Comparison of ENCODE assay signal across 26 cellular contexts in genomic region chr18:48050176-48050575, GRCh38.
A peak's percentile ranks its signal among the peaks of the same experiment; 100 is the strongest.
DNase-seq lines count a peak whose midpoint lies in the region; ATAC-seq and TF ChIP-seq lines count a peak whose summit lies in the region.
"Had no signal": no experiment of that assay in that cellular context is flagged by ENCODE, and none has a peak within 500 bp of the region (broad histone marks: within the 10 kb centered on the region; RNA-seq: fewer than 3 reads in every experiment).

No MANE protein-coding gene starts in this region.

- peaks cover 14% of the 10 kb centered on the region for H3K27me3 Mint-ChIP-seq in MCF 10A (ENCODE audit: insufficient read depth, unreplicated experiment)

- H3K4me1 ChIP-seq in breast epithelium (no peaks in the 10 kb centered on the region), prostate gland (replicated peaks) (no peaks in the 10 kb centered on the region)
- H3K4me1 ChIP-seq: HAP-1 had no signal

- no peak for TF ChIP-seq CTCF in breast epithelium (IDR thresholded peaks at IDR 0.05)
- no peak for TF ChIP-seq CTCF in MCF 10A (IDR thresholded peaks at IDR 0.05; ENCODE audit: unreplicated experiment)
- TF ChIP-seq CTCF in prostate gland (IDR thresholded peaks at IDR 0.05): no peak

- no peaks in the 10 kb centered on the region for H3K9me3 ChIP-seq in breast epithelium
- H3K9me3 ChIP-seq in prostate gland: no peaks in the 10 kb centered on the region
- H3K9me3 ChIP-seq: HAP-1 had no signal

- no peak overlapping the region for H3K27ac Mint-ChIP-seq in MCF 10A (ENCODE audit: low read depth, unreplicated experiment)
- H3K27ac Mint-ChIP-seq: activated naive CD8-positive, alpha-beta T cell treated with anti-CD3 and anti-CD28 coated beads for 36 hours; activated T-helper 1 cell treated with anti-CD3 and anti-CD28 coated beads, Interleukin-12 subunit alpha, Interleukin-12 subunit beta, Interleukin-2, Interleukin-4 antibody, amounts not matched to agents 30 ng/mL and 10 ng/mL and 1 ng/mL, durations not matched to agents 14 hours and 24 hours and 36 hours; CD4-positive, alpha-beta memory T cell; stimulated activated effector memory CD8-positive, alpha-beta T cell treated with anti-CD3 and anti-CD28 coated beads, Interleukin-12 subunit alpha, Interleukin-12 subunit beta, amount 100 ng/mL, for 72 hours; T-helper 2 cell treated with Interferon-gamma antibody and Interleukin-4, amounts not matched to agents 5 μg/mL and 100 μg/mL, for 36 hours had no signal

- H3K4me3 ChIP-seq in breast epithelium (no peak overlapping the region), prostate gland (no peak overlapping the region)
- H3K4me3 ChIP-seq: HAP-1, heart right ventricle had no signal

- WGBS in prostate gland: 50% methylated on average over 7 of the region's 7 CpGs

- no TSS peak for BruUV-seq in MCF 10A (replicated peaks; lab: Mats Ljungman, UMichigan)

- TF ChIP-seq POLR2A in breast epithelium (IDR thresholded peaks at IDR 0.05) (no peak), prostate gland (IDR thresholded peaks at IDR 0.05) (peak; percentile 34)

- peaks cover 5% of the 10 kb centered on the region for H3K4me1 Mint-ChIP-seq in MCF 10A (ENCODE audit: insufficient read depth, unreplicated experiment)
- H3K4me1 Mint-ChIP-seq: activated naive CD8-positive, alpha-beta T cell treated with anti-CD3 and anti-CD28 coated beads for 36 hours; CD4-positive, alpha-beta memory T cell; stimulated activated effector memory CD8-positive, alpha-beta T cell treated with anti-CD3 and anti-CD28 coated beads, Interleukin-12 subunit alpha, Interleukin-12 subunit beta, amount 100 ng/mL, for 72 hours had no signal

- no peaks in the 10 kb centered on the region for H3K36me3 ChIP-seq in breast epithelium
- no peaks in the 10 kb centered on the region for H3K36me3 ChIP-seq in prostate gland
- H3K36me3 ChIP-seq: HAP-1, heart right ventricle had no signal

- peaks cover 7% of the 10 kb centered on the region for H3K9me3 Mint-ChIP-seq in MCF 10A (ENCODE audit: unreplicated experiment)

- peak overlapping the region; percentile 70 to 86 for H3K27ac ChIP-seq in breast epithelium
- H3K27ac ChIP-seq in prostate gland: no peak overlapping the region
- H3K27ac ChIP-seq: epithelial cell of prostate, heart right ventricle had no signal

- DNase-seq in breast epithelium (ENCODE audit: low spot score in 2 of 2) (no peak), MCF 10A (ENCODE audit: unreplicated experiment) (no peak), left colon (peak; percentile 31 to 59), prostate gland (ENCODE audit: low spot score) (peak; percentile 28), AG08396 (ENCODE audit: low spot score) (no peak), mesenteric fat pad (ENCODE audit: low spot score) (no peak)
- no peak for DNase-seq in activated CD4-positive, alpha-beta T cell treated with anti-CD3 and anti-CD28 coated beads for 4 hours
- DNase-seq: 8988T; activated CD4-positive, alpha-beta T cell treated with anti-CD3 and anti-CD28 coated beads, Interleukin-2, amount 50 U/mL, for 1 hour; activated naive CD8-positive, alpha-beta T cell treated with anti-CD3 and anti-CD28 coated beads for 36 hours; AML-193; CD4-positive, alpha-beta memory T cell; cerebellar nuclear complex; foreskin fibroblast; heart right ventricle; Karpas-422; NCI-H187 treated with DMSO at 0.1 percent for 48 hours; NCI-H748 treated with DMSO at 0.1 percent for 48 hours; retina; stimulated activated CD4-positive, alpha-beta T cell treated with anti-CD3 and anti-CD28 coated beads, Interleukin-2, amount 100 ng/mL, for 48 hours had no signal

- no peaks in the 10 kb centered on the region for H3K36me3 Mint-ChIP-seq in MCF 10A (ENCODE audit: insufficient read depth, unreplicated experiment)
- H3K36me3 Mint-ChIP-seq: activated naive CD8-positive, alpha-beta T cell treated with anti-CD3 and anti-CD28 coated beads for 36 hours; CD4-positive, alpha-beta memory T cell; stimulated activated effector memory CD8-positive, alpha-beta T cell treated with anti-CD3 and anti-CD28 coated beads, Interleukin-12 subunit alpha, Interleukin-12 subunit beta, amount 100 ng/mL, for 72 hours had no signal

- peak; percentile 52 for ATAC-seq in left colon
- no peak for ATAC-seq in GM21825 (IDR thresholded peaks at IDR 0.05; ENCODE audit: unreplicated experiment)
- ATAC-seq: stimulated activated effector memory CD8-positive, alpha-beta T cell treated with anti-CD3 and anti-CD28 coated beads, Interleukin-12 subunit alpha, Interleukin-12 subunit beta, amount 100 ng/mL, for 72 hours had no signal

- POLR2A ChIA-PET in MCF 10A (lab: Yijun Ruan, JAX): interaction anchor here (0.7 kb wide), 2 partner anchors 274 to 899 kb away, joined by 3 read pairs; no protein-coding TSS in a partner anchor

- intact Hi-C loops in breast epithelium (cut with DNase I; ENCODE audit: low total_unique reads): no loop called here
- intact Hi-C loops in MCF 10A (cut with micrococcal nuclease): no loop called here
- intact Hi-C loops in left colon (cut with DNase I, micrococcal nuclease): no loop called here
- intact Hi-C loops in prostate gland (cut with DNase I): no loop called here

- H3K27me3 ChIP-seq in breast epithelium (no peaks in the 10 kb centered on the region), prostate gland (replicated peaks; ENCODE audit: insufficient read depth) (no peaks in the 10 kb centered on the region)

- H3K4me3 Mint-ChIP-seq in MCF 10A (ENCODE audit: unreplicated experiment): no peak overlapping the region
- H3K4me3 Mint-ChIP-seq: activated naive CD8-positive, alpha-beta T cell treated with anti-CD3 and anti-CD28 coated beads for 36 hours; activated T-helper 1 cell treated with anti-CD3 and anti-CD28 coated beads, Interleukin-12 subunit alpha, Interleukin-12 subunit beta, Interleukin-2, Interleukin-4 antibody, amounts not matched to agents 30 ng/mL and 10 ng/mL and 1 ng/mL, durations not matched to agents 14 hours and 24 hours and 36 hours; CD4-positive, alpha-beta memory T cell; stimulated activated effector memory CD8-positive, alpha-beta T cell treated with anti-CD3 and anti-CD28 coated beads, Interleukin-12 subunit alpha, Interleukin-12 subunit beta, amount 100 ng/mL, for 72 hours; T-helper 2 cell treated with Interferon-gamma antibody and Interleukin-4, amounts not matched to agents 5 μg/mL and 100 μg/mL, for 36 hours had no signal

- CTCF ChIA-PET in MCF 10A (lab: Yijun Ruan, JAX): interaction anchor here (0.9 to 1.4 kb wide), 3 partner anchors 17 to 397 kb away, joined by 3 to 4 read pairs (median 3); no protein-coding TSS in a partner anchor

Comparison
In these comparisons a context has a peak if more than half of its experiments do, and no peak if none do; other contexts are left out.
1. DNase-seq: peak in left colon (2 of 2) and prostate gland (single experiment); none in breast epithelium (0 of 2), MCF 10A (single experiment), AG08396 (single experiment), activated CD4-positive, alpha-beta T cell treated with anti-CD3 and anti-CD28 coated beads for 4 hours (0 of 2) and mesenteric fat pad (single experiment).
2. H3K27ac ChIP-seq: peak in breast epithelium (2 of 2); none in prostate gland (0 of 2).